In the genomic region with DNA sequence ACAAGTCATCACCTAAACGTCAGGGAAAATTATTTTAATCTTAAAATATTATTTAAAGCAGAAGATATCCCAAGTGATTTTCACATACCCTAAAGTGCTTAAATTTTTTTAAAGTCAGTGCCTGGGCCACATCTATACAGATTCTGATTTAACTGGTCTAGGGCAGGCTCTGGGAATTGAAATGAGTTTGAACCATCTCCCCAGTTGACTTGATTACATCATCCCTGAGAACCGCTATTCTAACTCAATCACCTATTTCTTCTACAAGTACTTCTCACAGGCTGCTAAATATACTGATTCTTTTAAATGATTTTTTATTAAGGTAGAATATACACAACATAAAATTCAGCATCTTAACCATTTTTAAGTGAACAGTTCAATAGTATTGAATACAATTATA, we compare ENCODE assay signal across 2 cellular contexts.
TF ChIP-seq lines count a peak whose summit lies in the region.

No MANE protein-coding gene starts in this region.

TF ChIP-seq in HepG2, 621 proteins besides CTCF, POLR2A, EP300 and RAD21:
- TF ChIP-seq, protein P1, sequence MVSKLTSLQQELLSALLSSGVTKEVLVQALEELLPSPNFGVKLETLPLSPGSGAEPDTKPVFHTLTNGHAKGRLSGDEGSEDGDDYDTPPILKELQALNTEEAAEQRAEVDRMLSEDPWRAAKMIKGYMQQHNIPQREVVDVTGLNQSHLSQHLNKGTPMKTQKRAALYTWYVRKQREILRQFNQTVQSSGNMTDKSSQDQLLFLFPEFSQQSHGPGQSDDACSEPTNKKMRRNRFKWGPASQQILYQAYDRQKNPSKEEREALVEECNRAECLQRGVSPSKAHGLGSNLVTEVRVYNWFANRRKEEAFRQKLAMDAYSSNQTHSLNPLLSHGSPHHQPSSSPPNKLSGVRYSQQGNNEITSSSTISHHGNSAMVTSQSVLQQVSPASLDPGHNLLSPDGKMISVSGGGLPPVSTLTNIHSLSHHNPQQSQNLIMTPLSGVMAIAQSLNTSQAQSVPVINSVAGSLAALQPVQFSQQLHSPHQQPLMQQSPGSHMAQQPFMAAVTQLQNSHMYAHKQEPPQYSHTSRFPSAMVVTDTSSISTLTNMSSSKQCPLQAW (CRISPR knock-in tag; IDR thresholded peaks at IDR 0.05), result no peak
- TF ChIP-seq AGO2 (optimal IDR thresholded peaks at IDR 0.05; ENCODE audit: low read depth, low read length), result peak; percentile 8

TF ChIP-seq in HEK293, 187 proteins besides CTCF, POLR2A, EP300 and RAD21:
- TF ChIP-seq ZNF670 (tag by site-specific recombination; IDR thresholded peaks at IDR 0.05; ENCODE audit: low read depth) (no peak), ZNF394 (tag by site-specific recombination; IDR thresholded peaks at IDR 0.05; ENCODE audit: borderline replicate concordance) (no peak), ZBTB17 (tag by site-specific recombination; IDR thresholded peaks at IDR 0.05) (0 out of 2 replicates have a peak, but pooled peaks have one; percentile 15), ZNF677 (tag by site-specific recombination; IDR thresholded peaks at IDR 0.05) (no peak), PRDM10 (tag by site-specific recombination; IDR thresholded peaks at IDR 0.05) (no peak), ZNF707 (tag by site-specific recombination; IDR thresholded peaks at IDR 0.05) (no peak), ATF2 (tag by site-specific recombination; IDR thresholded peaks at IDR 0.05; ENCODE audit: low read depth) (peak; percentile 48), ZBTB7A (tag by site-specific recombination; IDR thresholded peaks at IDR 0.05; ENCODE audit: low read depth) (no peak), TCF7L2 (IDR thresholded peaks at IDR 0.05; ENCODE audit: borderline replicate concordance, low read depth, low read length) (no peak), ZBTB20 (tag by site-specific recombination; IDR thresholded peaks at IDR 0.05) (no peak), ZNF266 (tag by site-specific recombination; IDR thresholded peaks at IDR 0.05; ENCODE audit: low read depth) (no peak), ZNF248 (tag by site-specific recombination; IDR thresholded peaks at IDR 0.05) (no peak), ZNF510 (tag by site-specific recombination; IDR thresholded peaks at IDR 0.05; ENCODE audit: insufficient replicate concordance) (no peak), SP2 (tag by site-specific recombination; IDR thresholded peaks at IDR 0.05) (no peak)
- TF ChIP-seq, protein P2, sequence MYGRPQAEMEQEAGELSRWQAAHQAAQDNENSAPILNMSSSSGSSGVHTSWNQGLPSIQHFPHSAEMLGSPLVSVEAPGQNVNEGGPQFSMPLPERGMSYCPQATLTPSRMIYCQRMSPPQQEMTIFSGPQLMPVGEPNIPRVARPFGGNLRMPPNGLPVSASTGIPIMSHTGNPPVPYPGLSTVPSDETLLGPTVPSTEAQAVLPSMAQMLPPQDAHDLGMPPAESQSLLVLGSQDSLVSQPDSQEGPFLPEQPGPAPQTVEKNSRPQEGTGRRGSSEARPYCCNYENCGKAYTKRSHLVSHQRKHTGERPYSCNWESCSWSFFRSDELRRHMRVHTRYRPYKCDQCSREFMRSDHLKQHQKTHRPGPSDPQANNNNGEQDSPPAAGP (tag by site-specific recombination; IDR thresholded peaks at IDR 0.05), result no peak
